In genomic region chr1:112399456-112399855, GRCh38 we compare ENCODE assay signal across 1 cellular context.
TF ChIP-seq lines count a peak whose summit lies in the region.

No MANE protein-coding gene starts in this region.

TF ChIP-seq in IMR-90, 13 proteins besides CTCF, POLR2A, EP300 and RAD21 (continued from another document):
- TF ChIP-seq ELK1 (IDR thresholded peaks at IDR 0.05; ENCODE audit: borderline replicate concordance, low read depth, low read length) = no peak
- TF ChIP-seq MAZ (IDR thresholded peaks at IDR 0.05; ENCODE audit: borderline replicate concordance, low read depth, low read length) = no peak
- no peak for TF ChIP-seq MAFK (IDR thresholded peaks at IDR 0.05; ENCODE audit: low read depth, low read length)
- TF ChIP-seq NFE2L2 (IDR thresholded peaks at IDR 0.05; ENCODE audit: low read depth, low read length) = no peak
- no peak for TF ChIP-seq CHD1 (IDR thresholded peaks at IDR 0.05; ENCODE audit: low read depth, low read length)
- no peak for TF ChIP-seq FOS (IDR thresholded peaks at IDR 0.05; ENCODE audit: low read depth, low read length)
- TF ChIP-seq SMC3 (IDR thresholded peaks at IDR 0.05; ENCODE audit: low read depth, low read length) = no peak
- no peak for TF ChIP-seq CEBPB (IDR thresholded peaks at IDR 0.05; ENCODE audit: low read depth, low read length)
